1 cellular context compared by ENCODE assay signal in genomic region chr11:128250482-128250881, GRCh38.
TF ChIP-seq lines count a peak whose summit lies in the region.

No MANE protein-coding gene starts in this region.

TF ChIP-seq in IMR-90, 13 proteins besides CTCF, POLR2A, EP300 and RAD21:
- TF ChIP-seq MXI1 (IDR thresholded peaks at IDR 0.05; ENCODE audit: borderline replicate concordance, low read depth, low read length), result no peak
- no peak for TF ChIP-seq BHLHE40 (IDR thresholded peaks at IDR 0.05; ENCODE audit: low read depth, low read length)
- TF ChIP-seq SMC3 (IDR thresholded peaks at IDR 0.05; ENCODE audit: low read depth, low read length), result no peak
